Comparison of ENCODE assay signal across 8 cellular contexts in the genomic region with DNA sequence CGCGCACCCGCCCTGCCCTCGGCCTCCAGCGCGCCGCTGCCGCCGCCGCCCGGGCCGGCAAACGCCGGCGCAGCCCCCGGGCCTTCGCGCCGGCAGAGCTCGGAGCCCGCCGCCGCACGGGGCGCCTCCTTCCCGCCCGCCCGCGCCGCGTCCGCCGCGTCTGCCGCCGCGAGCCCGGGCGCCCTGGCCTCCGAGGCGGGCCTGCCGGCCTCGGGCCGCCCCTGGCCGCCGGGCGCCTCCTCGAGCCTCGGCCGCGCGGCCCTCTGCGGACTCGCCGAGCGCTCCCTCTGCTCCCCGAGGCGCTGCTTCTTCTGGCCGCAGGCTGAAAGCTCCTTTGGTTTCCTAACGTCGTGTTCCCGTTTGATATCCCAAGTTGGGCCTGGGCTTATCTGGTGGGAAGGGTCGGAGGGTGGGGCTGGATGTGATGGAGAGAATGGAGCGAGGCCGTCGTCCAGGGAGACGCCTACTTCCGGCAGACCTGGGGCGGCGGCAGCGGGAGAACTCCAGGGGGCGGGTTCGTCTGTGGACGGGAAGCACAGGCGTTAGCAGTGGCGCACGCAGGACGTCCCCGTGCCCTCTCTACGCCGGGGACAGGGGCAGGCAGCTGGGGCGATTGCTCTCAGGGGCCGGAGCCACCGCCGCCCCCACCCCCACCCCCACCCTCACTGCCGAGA.
DNase-seq lines count a peak whose midpoint lies in the region; ATAC-seq, FAIRE-seq and TF ChIP-seq lines count a peak whose summit lies in the region.

No MANE protein-coding gene starts in this region.

- peaks cover 20% of the 10 kb centered on the region for H3K4me1 ChIP-seq in psoas muscle

- DNase-seq in GM12891 (ENCODE audit: insufficient read length, low spot score) (peak; percentile 70), NCI-H1092 treated with DMSO at 0.1 percent for 48 hours (lab: John Stamatoyannopoulos, UW) (peak; percentile 94), T follicular helper cell (ENCODE audit: low read depth) (peak; percentile 8), amniotic stem cell (lab: John Stamatoyannopoulos, UW) (peak; percentile 41), left ventricle myocardium superior (peak; percentile 96), psoas muscle (peak; percentile 91 to 95), NK-92 (lab: John Stamatoyannopoulos, UW; ENCODE audit: unreplicated experiment) (no peak)

- TF ChIP-seq POLR2A in GM12891 (IDR thresholded peaks at IDR 0.05; ENCODE audit: low read depth, low read length): no peak

- no peaks in the 10 kb centered on the region for H3K27me3 ChIP-seq in psoas muscle (ENCODE audit: insufficient read depth in 3 of 3, low read length in 2 of 3)

- peak; percentile 9 for TF ChIP-seq CTCF in psoas muscle (IDR thresholded peaks at IDR 0.05)

- peak; percentile 92 for FAIRE-seq in GM12891 (lab: Jason Lieb, UNC)

- peak overlapping the region; percentile 94 for H3K27ac ChIP-seq in psoas muscle

- intact Hi-C loops in left ventricle myocardium superior (cut with micrococcal nuclease) (no loop called here), psoas muscle (cut with DNase I) (loop anchor here in 1 of 2 donors (5.0 kb wide), 1 partner anchor 1158 kb away; no protein-coding TSS in a partner anchor)

- WGBS in psoas muscle, 3 donors: 0 to 1% (median 1%) methylated on average over 35 to 86 of the region's 86 CpGs

- H3K4me3 ChIP-seq in psoas muscle: peak overlapping the region; percentile 72

- H3K9me3 ChIP-seq in psoas muscle: no peaks in the 10 kb centered on the region

- ATAC-seq in HG02678 (IDR thresholded peaks at IDR 0.05; ENCODE audit: unreplicated experiment) (peak; percentile 81), left ventricle myocardium superior (peak; percentile 99), psoas muscle (peak; percentile 93 to 96 (median 95))

- H3K36me3 ChIP-seq in psoas muscle (ENCODE audit: insufficient read depth in 1 of 2, low read depth in 1 of 2): no peaks in the 10 kb centered on the region

TF ChIP-seq in GM12891, 5 proteins besides CTCF, POLR2A, EP300 and RAD21:
- no peak for TF ChIP-seq SPI1 (IDR thresholded peaks at IDR 0.05; ENCODE audit: low read depth, low read length)
- TF ChIP-seq PAX5 (IDR thresholded peaks at IDR 0.05; ENCODE audit: insufficient read depth, low read length, severe bottlenecking): no peak
- no peak for TF ChIP-seq POLR2AphosphoS5 (IDR thresholded peaks at IDR 0.05; ENCODE audit: low read depth, low read length)
- no peak for TF ChIP-seq POU2F2 (IDR thresholded peaks at IDR 0.05; ENCODE audit: low read depth, low read length)
- TF ChIP-seq TAF1 (IDR thresholded peaks at IDR 0.05; ENCODE audit: low read depth, low read length): no peak
TF ChIP-seq in GM12891: peak in this region for 0.
